Comparison of ENCODE assay signal across 8 cellular contexts in genomic region chr2:55718165-55719008, GRCh38. TPM values are rescaled to one million over a fixed set of nuclear protein-coding genes. Genes with fewer than 3 reads are reported as not detected.
DNase-seq lines count a peak whose midpoint lies in the region; ATAC-seq and TF ChIP-seq lines count a peak whose summit lies in the region.

No MANE protein-coding gene starts in this region.

- H3K4me3 ChIP-seq in GM12875 (ENCODE audit: low read depth, low read length): no peak overlapping the region

- peak; percentile 70 for DNase-seq in AG08396 (ENCODE audit: low spot score)
- peak; percentile 31 for DNase-seq in NCI-H82 treated with DMSO at 0.1 percent for 48 hours (lab: John Stamatoyannopoulos, UW; ENCODE audit: unreplicated experiment)
- DNase-seq in activated T-cell treated with anti-CD3 and anti-CD28 coated beads, Interleukin-2, amount 50 U/mL, for 48 hours: peak; percentile 22 to 32
- peak; percentile 50 for DNase-seq in glutamatergic neuron
- peak; percentile 51 for DNase-seq in renal cortical epithelial cell (ENCODE audit: low read depth)
- no peak for DNase-seq in cortex of kidney (lab: John Stamatoyannopoulos, UW)

- no peaks in the 10 kb centered on the region for H3K4me1 Mint-ChIP-seq in glutamatergic neuron (ENCODE audit: low read depth, unreplicated experiment)

- TF ChIP-seq CTCF in GM12875 (IDR thresholded peaks at IDR 0.05; ENCODE audit: borderline replicate concordance, insufficient read depth, low read depth, low read length): peak; percentile 62
- TF ChIP-seq CTCF in glutamatergic neuron (IDR thresholded peaks at IDR 0.05; ENCODE audit: partially characterized antibody, unreplicated experiment): peak; percentile 80

- peak; percentile 73 for ATAC-seq in HG03442 (IDR thresholded peaks at IDR 0.05; ENCODE audit: unreplicated experiment)

- H3K4me3 Mint-ChIP-seq in glutamatergic neuron (ENCODE audit: unreplicated experiment): no peak overlapping the region

- H3K27me3 Mint-ChIP-seq in glutamatergic neuron (ENCODE audit: unreplicated experiment): peaks cover 2% of the 10 kb centered on the region

- no peaks in the 10 kb centered on the region for H3K36me3 Mint-ChIP-seq in glutamatergic neuron (ENCODE audit: unreplicated experiment)

- H3K27ac Mint-ChIP-seq in glutamatergic neuron (ENCODE audit: unreplicated experiment): no peak overlapping the region

- peaks cover 2% of the 10 kb centered on the region for H3K9me3 Mint-ChIP-seq in glutamatergic neuron (ENCODE audit: unreplicated experiment)

RNA-seq across cellular contexts. Expression of gene PNPT1, which starts 24.7 kb away (rescaled TPM):
- 21.0 TPM for total RNA-seq in glutamatergic neuron (ENCODE audit: unreplicated experiment)
- total RNA-seq in renal cortical epithelial cell: 26.5 and 33.3 TPM in 2 replicates
